In genomic region chr12:109386079-109386473, GRCh38 we compare ENCODE assay signal across 10 cellular contexts. TPM values are rescaled to one million over a fixed set of nuclear protein-coding genes. Genes with fewer than 3 reads are reported as not detected.
DNase-seq lines count a peak whose midpoint lies in the region; ATAC-seq and TF ChIP-seq lines count a peak whose summit lies in the region.
"Had no signal": no experiment of that assay in that cellular context is flagged by ENCODE, and none has a peak within 500 bp of the region (broad histone marks: within the 10 kb centered on the region; RNA-seq: fewer than 3 reads in every experiment).

No MANE protein-coding gene starts in this region.

- POLR2A ChIA-PET in HEK293 (lab: Yijun Ruan, JAX), result interaction anchor here (0.5 kb wide), 1 partner anchor 33 kb away, joined by 4 read pairs; no protein-coding TSS in a partner anchor
- POLR2A ChIA-PET in GM10248 (lab: Yijun Ruan, JAX), result no interaction called here

- H3K9me3 ChIP-seq in HEK293 (ENCODE audit: control insufficient read depth, insufficient read depth, low read depth, low read length) (no peaks in the 10 kb centered on the region), mesenchymal stem cell (ENCODE audit: control insufficient read depth, low read length) (peaks cover 3% of the 10 kb centered on the region)

- CTCF ChIA-PET in HEK293 (lab: Yijun Ruan, JAX) (interaction anchor here (0.6 to 4.9 kb wide), 37 partner anchors 8 to 354 kb away, joined by 3 to 93 read pairs (median 4); partner anchors contain the start of gene MYO1H), GM10248 (lab: Yijun Ruan, JAX) (interaction anchor here (0.7 to 6.3 kb wide), 15 partner anchors 8 to 1396 kb away, joined by 3 to 42 read pairs (median 3); no protein-coding TSS in a partner anchor)

- H2BK5ac ChIP-seq in mesenchymal stem cell (ENCODE audit: low read depth, low read length, poor library complexity, severe bottlenecking), result no peak overlapping the region

- H3K27me3 ChIP-seq in mesenchymal stem cell (ENCODE audit: control insufficient read depth in 1 of 2, insufficient read depth in 1 of 2, low read length in 2 of 2), result peaks cover 21 to 24% of the 10 kb centered on the region in 2 experiments

- no peak overlapping the region for H2AK5ac ChIP-seq in mesenchymal stem cell (ENCODE audit: low read length, severe bottlenecking)

- no peaks in the 10 kb centered on the region for H3K4me1 ChIP-seq in HEK293 (ENCODE audit: control insufficient read depth, insufficient read depth, low read length)
- no peaks in the 10 kb centered on the region for H3K4me1 ChIP-seq in mesenchymal stem cell (ENCODE audit: control insufficient read depth, insufficient read depth, low read depth, low read length)

- TF ChIP-seq CTCF in 22Rv1 (IDR thresholded peaks at IDR 0.05) (no peak), HEK293 (tag by site-specific recombination; IDR thresholded peaks at IDR 0.05) (no peak), GM10248 (IDR thresholded peaks at IDR 0.05; ENCODE audit: control extremely low read depth, extremely low read depth, low read depth, missing control alignments) (no peak)

- ATAC-seq in activated CD4-positive, CD25-positive, alpha-beta regulatory T cell treated with anti-CD3 and anti-CD28 coated beads, Interleukin-2, amount 50 U/mL, for 24 hours, result no peak

- no peak overlapping the region for H3K4me3 ChIP-seq in HEK293 (ENCODE audit: low read depth, low read length)
- H3K4me3 ChIP-seq in mesenchymal stem cell (ENCODE audit: insufficient read depth in 1 of 2, low read depth in 1 of 2, low read length in 2 of 2), result no peak overlapping the region

- no peak overlapping the region for H3K14ac ChIP-seq in mesenchymal stem cell (ENCODE audit: low read length in 2 of 2)

- H3K4ac ChIP-seq in mesenchymal stem cell (ENCODE audit: low read depth in 1 of 2, low read length in 2 of 2), result no peak overlapping the region

- no peak overlapping the region for H2BK15ac ChIP-seq in mesenchymal stem cell (ENCODE audit: low read depth, poor library complexity, severe bottlenecking)

- H3K27ac ChIP-seq in 22Rv1 (peak overlapping the region; percentile 14; the same call in 1 of the 2 replicates), HEK293 (ENCODE audit: extremely low read depth, low read depth, low read length) (no peak overlapping the region), mesenchymal stem cell (ENCODE audit: low read length, poor library complexity, severe bottlenecking) (no peak overlapping the region)

- H2AFZ ChIP-seq in mesenchymal stem cell (ENCODE audit: low read depth, low read length), result no peak overlapping the region

- no peaks in the 10 kb centered on the region for H3K79me1 ChIP-seq in mesenchymal stem cell (replicated peaks; ENCODE audit: low read length, poor library complexity, severe bottlenecking)

- no peak overlapping the region for H3K23ac ChIP-seq in mesenchymal stem cell (ENCODE audit: low read length in 2 of 2)

- WGBS in mesenchymal stem cell, result 57% methylated on average over 5 of the region's 5 CpGs

- no peaks in the 10 kb centered on the region for H3K36me3 ChIP-seq in HEK293 (ENCODE audit: control insufficient read depth in 2 of 2, insufficient read depth in 1 of 2, low read length in 2 of 2)
- H3K36me3 ChIP-seq in mesenchymal stem cell (ENCODE audit: control insufficient read depth in 1 of 2, insufficient read depth in 2 of 2, low read depth in 1 of 2, low read length in 2 of 2), result no peaks in the 10 kb centered on the region

- H2BK12ac ChIP-seq in mesenchymal stem cell (ENCODE audit: low read length in 2 of 2), result no peak overlapping the region

- no peak overlapping the region for H3K18ac ChIP-seq in mesenchymal stem cell (ENCODE audit: low read depth in 1 of 2, low read length in 2 of 2)

- no peak overlapping the region for H4K8ac ChIP-seq in mesenchymal stem cell (ENCODE audit: low read length)

- H4K91ac ChIP-seq in mesenchymal stem cell (ENCODE audit: low read length), result no peak overlapping the region

- H2BK120ac ChIP-seq in mesenchymal stem cell (ENCODE audit: low read depth, low read length), result no peak overlapping the region

- DNase-seq in NCI-H748 (lab: John Stamatoyannopoulos, UW; ENCODE audit: unreplicated experiment) (peak; percentile 30), mesenchymal stem cell (no peak), GM10248 (ENCODE audit: extremely low spot score) (no peak), HK-2 (ENCODE audit: unreplicated experiment) (no peak)
- DNase-seq: NCI-H1930; NK-92 treated with Interleukin-12 subunit alpha and Interleukin-12 subunit beta, amount 100 ng/mL, for 24 hours had no signal

- no peak overlapping the region for H3K4me2 ChIP-seq in mesenchymal stem cell (ENCODE audit: low read length, poor library complexity, severe bottlenecking)

- H3K9ac ChIP-seq in mesenchymal stem cell (ENCODE audit: low read length), result peak overlapping the region; percentile 76

TF ChIP-seq in HEK293, 187 proteins besides CTCF, POLR2A, EP300 and RAD21:
- 0 out of 2 replicates have a peak, but pooled peaks have one; percentile 25 for TF ChIP-seq ZBTB17 (tag by site-specific recombination; IDR thresholded peaks at IDR 0.05)
- TF ChIP-seq ZNF785 (tag by site-specific recombination; IDR thresholded peaks at IDR 0.05), result no peak
- TF ChIP-seq MZF1 (tag by site-specific recombination; IDR thresholded peaks at IDR 0.05; ENCODE audit: borderline replicate concordance), result peak; percentile 96
- no peak for TF ChIP-seq ZNF670 (tag by site-specific recombination; IDR thresholded peaks at IDR 0.05; ENCODE audit: low read depth)

RNA-seq across cellular contexts. Expression of gene MYO1H, which starts 38.4 kb away (rescaled TPM):
- polyA plus RNA-seq in mesenchymal stem cell (2013, experiment 1 of 2), result not detected
- not detected for polyA plus RNA-seq in mesenchymal stem cell (2013, experiment 2 of 2)
- polyA plus RNA-seq: CD14-positive monocyte had no signal
